ENCODE assay signal across 10 cellular contexts in the genomic region with DNA sequence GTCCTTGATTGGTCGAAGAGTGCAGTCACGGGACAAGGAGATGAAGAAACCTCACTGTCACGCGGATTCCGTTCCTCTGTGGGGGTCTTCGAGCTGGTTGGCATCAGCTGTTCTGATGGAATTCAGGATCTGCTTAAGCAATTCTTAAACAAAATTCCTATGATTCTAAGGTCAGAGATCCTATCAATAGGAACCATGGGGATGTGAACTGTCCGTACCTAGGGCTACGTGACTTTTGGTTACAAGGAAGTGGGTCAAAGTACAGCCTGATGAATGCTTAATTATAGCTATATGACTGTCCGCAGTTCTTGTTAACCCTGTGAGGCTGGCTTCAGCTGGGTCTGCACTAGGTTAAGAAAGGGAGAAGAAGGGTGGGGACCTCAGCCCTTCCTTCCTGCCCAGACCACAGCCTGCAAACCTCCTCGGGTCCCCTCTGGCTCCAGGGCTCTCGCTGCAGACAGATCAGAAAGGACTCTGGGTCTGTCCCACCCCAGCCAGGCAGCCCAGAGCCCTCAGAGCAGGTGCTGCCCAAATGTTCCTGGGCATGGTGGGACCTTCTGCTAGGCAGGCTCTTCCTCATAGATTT. TPM values are rescaled to one million over a fixed set of nuclear protein-coding genes. Genes with fewer than 3 reads are reported as not detected.
DNase-seq lines count a peak whose midpoint lies in the region; ATAC-seq and TF ChIP-seq lines count a peak whose summit lies in the region.
"Had no signal": no experiment of that assay in that cellular context is flagged by ENCODE, and none has a peak within 500 bp of the region (broad histone marks: within the 10 kb centered on the region; RNA-seq: fewer than 3 reads in every experiment).

No MANE protein-coding gene starts in this region.

- DNase-seq in activated CD4-positive, alpha-beta T cell treated with anti-CD3 and anti-CD28 coated beads for 36 hours, result no peak
- no peak for DNase-seq in activated CD4-positive, alpha-beta T cell treated with anti-CD3 and anti-CD28 coated beads for 4 hours
- peak; percentile 27 for DNase-seq in activated CD4-positive, alpha-beta memory T cell treated with anti-CD3 and anti-CD28 coated beads for 36 hours
- DNase-seq in psoas muscle (no peak), prostate gland (ENCODE audit: low spot score) (no peak), RKO (ENCODE audit: low spot score) (no peak)

- no peaks in the 10 kb centered on the region for H3K36me3 ChIP-seq in psoas muscle (ENCODE audit: insufficient read depth in 1 of 2, low read depth in 1 of 2)
- no peaks in the 10 kb centered on the region for H3K36me3 ChIP-seq in prostate gland

- CTCF ChIA-PET in activated CD4-positive, alpha-beta T cell treated with anti-CD3 and anti-CD28 coated beads for 36 hours (lab: Charles Lee), result interaction anchor here (0.6 to 4.9 kb wide), 34 partner anchors 10 to 989 kb away, joined by 3 to 42 read pairs (median 4); no protein-coding TSS in a partner anchor
- CTCF ChIA-PET in activated CD4-positive, alpha-beta memory T cell treated with anti-CD3 and anti-CD28 coated beads for 36 hours (lab: Charles Lee), result interaction anchor here (0.5 to 8.9 kb wide), 51 partner anchors 11 to 655 kb away, joined by 3 to 92 read pairs (median 4); a partner anchor contains a TSS

- no peak for TF ChIP-seq POLR2A in prostate gland (IDR thresholded peaks at IDR 0.05)

- H3K9me3 ChIP-seq in psoas muscle (no peaks in the 10 kb centered on the region), prostate gland (no peaks in the 10 kb centered on the region)

- peak overlapping the region; percentile 39 for H3K4me3 Mint-ChIP-seq in activated CD4-positive, alpha-beta T cell treated with anti-CD3 and anti-CD28 coated beads for 36 hours
- no peak overlapping the region for H3K4me3 Mint-ChIP-seq in activated CD4-positive, alpha-beta memory T cell treated with anti-CD3 and anti-CD28 coated beads for 36 hours
- H3K4me3 Mint-ChIP-seq: endodermal cell had no signal

- H3K9me3 Mint-ChIP-seq in activated CD4-positive, alpha-beta T cell treated with anti-CD3 and anti-CD28 coated beads for 36 hours (ENCODE audit: low read depth), result no peaks in the 10 kb centered on the region
- H3K9me3 Mint-ChIP-seq in activated CD4-positive, alpha-beta memory T cell treated with anti-CD3 and anti-CD28 coated beads for 36 hours, result no peaks in the 10 kb centered on the region
- H3K9me3 Mint-ChIP-seq: activated naive CD4-positive, alpha-beta T cell treated with anti-CD3 and anti-CD28 coated beads, Interleukin-2, amount 50 U/mL, for 24 hours; endodermal cell had no signal

- H3K27me3 ChIP-seq in psoas muscle (ENCODE audit: insufficient read depth in 3 of 3, low read length in 2 of 3), result no peaks in the 10 kb centered on the region
- H3K27me3 ChIP-seq in prostate gland (replicated peaks; ENCODE audit: insufficient read depth), result no peaks in the 10 kb centered on the region

- intact Hi-C loops in activated CD4-positive, alpha-beta T cell treated with anti-CD3 and anti-CD28 coated beads for 36 hours (cut with DNase I, micrococcal nuclease), result loop anchor here (1.0 to 5.0 kb wide), 3 partner anchors 17 to 249 kb away; no protein-coding TSS in a partner anchor
- intact Hi-C loops in activated CD4-positive, alpha-beta memory T cell treated with anti-CD3 and anti-CD28 coated beads for 36 hours (cut with micrococcal nuclease), result loop anchor here (1.0 to 5.0 kb wide), 3 partner anchors 17 to 657 kb away; no protein-coding TSS in a partner anchor
- intact Hi-C loops in psoas muscle (cut with DNase I) (no loop called here), prostate gland (cut with DNase I) (no loop called here)

- H3K36me3 Mint-ChIP-seq in activated CD4-positive, alpha-beta T cell treated with anti-CD3 and anti-CD28 coated beads for 36 hours (ENCODE audit: low read depth), result no peaks in the 10 kb centered on the region
- no peaks in the 10 kb centered on the region for H3K36me3 Mint-ChIP-seq in activated CD4-positive, alpha-beta memory T cell treated with anti-CD3 and anti-CD28 coated beads for 36 hours
- H3K36me3 Mint-ChIP-seq: activated naive CD4-positive, alpha-beta T cell treated with anti-CD3 and anti-CD28 coated beads, Interleukin-2, amount 50 U/mL, for 24 hours had no signal

- H3K27ac ChIP-seq in psoas muscle (no peak overlapping the region), prostate gland (no peak overlapping the region)

- ATAC-seq in activated CD4-positive, alpha-beta T cell treated with anti-CD3 and anti-CD28 coated beads for 36 hours, result peak; percentile 16
- ATAC-seq in HG03342 (IDR thresholded peaks at IDR 0.05; ENCODE audit: unreplicated experiment), result peak; percentile 23
- ATAC-seq in psoas muscle, result no peak
- no peak for ATAC-seq in HG02973 (IDR thresholded peaks at IDR 0.05; ENCODE audit: unreplicated experiment)

- no peak for TF ChIP-seq CTCF in psoas muscle (IDR thresholded peaks at IDR 0.05)
- TF ChIP-seq CTCF in prostate gland (IDR thresholded peaks at IDR 0.05), result no peak

- POLR2A ChIA-PET in activated CD4-positive, alpha-beta T cell treated with anti-CD3 and anti-CD28 coated beads for 36 hours (lab: Charles Lee), result interaction anchor here (2.0 kb wide), 1 partner anchor 17 kb away, joined by 6 read pairs; no protein-coding TSS in a partner anchor
- POLR2A ChIA-PET in activated CD4-positive, alpha-beta memory T cell treated with anti-CD3 and anti-CD28 coated beads for 36 hours (lab: Charles Lee), result interaction anchor here (0.8 to 2.4 kb wide), 4 partner anchors 17 to 248 kb away, joined by 3 to 7 read pairs (median 4); a partner anchor contains a TSS

- H3K4me3 ChIP-seq in psoas muscle (peak overlapping the region; percentile 4), prostate gland (no peak overlapping the region)

- WGBS in psoas muscle, 3 donors, result 77 to 83% (median 80%) methylated on average over 11 of the region's 11 CpGs
- 81% methylated on average over 11 of the region's 11 CpGs for WGBS in prostate gland

- H3K4me1 Mint-ChIP-seq in activated CD4-positive, alpha-beta T cell treated with anti-CD3 and anti-CD28 coated beads for 36 hours, result peaks cover 24% of the 10 kb centered on the region
- H3K4me1 Mint-ChIP-seq in activated CD4-positive, alpha-beta memory T cell treated with anti-CD3 and anti-CD28 coated beads for 36 hours (ENCODE audit: low read depth), result peaks cover 35% of the 10 kb centered on the region

- H3K4me1 ChIP-seq in psoas muscle (peaks cover 12% of the 10 kb centered on the region), prostate gland (replicated peaks) (peaks cover 4% of the 10 kb centered on the region)

- H3K27me3 Mint-ChIP-seq in activated CD4-positive, alpha-beta T cell treated with anti-CD3 and anti-CD28 coated beads for 36 hours, result peaks cover 2% of the 10 kb centered on the region
- no peaks in the 10 kb centered on the region for H3K27me3 Mint-ChIP-seq in activated CD4-positive, alpha-beta memory T cell treated with anti-CD3 and anti-CD28 coated beads for 36 hours
- H3K27me3 Mint-ChIP-seq: activated naive CD4-positive, alpha-beta T cell treated with anti-CD3 and anti-CD28 coated beads, Interleukin-2, amount 50 U/mL, for 24 hours had no signal

- H3K27ac Mint-ChIP-seq in activated CD4-positive, alpha-beta T cell treated with anti-CD3 and anti-CD28 coated beads for 36 hours, result no peak overlapping the region
- H3K27ac Mint-ChIP-seq in activated CD4-positive, alpha-beta memory T cell treated with anti-CD3 and anti-CD28 coated beads for 36 hours, result no peak overlapping the region
- H3K27ac Mint-ChIP-seq: activated naive CD4-positive, alpha-beta T cell treated with anti-CD3 and anti-CD28 coated beads, Interleukin-2, amount 50 U/mL, for 24 hours; endodermal cell had no signal

RNA-seq across cellular contexts. Expression of a gene that starts 44.2 kb away (rescaled TPM):
- 10 to 100 TPM; 28.7 to 28.8 TPM for total RNA-seq in activated CD4-positive, alpha-beta T cell treated with anti-CD3 and anti-CD28 coated beads for 36 hours
- 10 to 100 TPM; 32.6 TPM for total RNA-seq in activated CD4-positive, alpha-beta memory T cell treated with anti-CD3 and anti-CD28 coated beads for 36 hours
- 1 to 10 TPM; 3.8 to 7.6 (median 5.8) TPM for total RNA-seq in psoas muscle
- polyA plus RNA-seq in psoas muscle, result 1 to 10 TPM; 2.7 to 6.0 (median 5.7) TPM
- total RNA-seq in prostate gland, result 10 to 100 TPM; 14.8 to 16.0 TPM

Comparison
In these comparisons a context has a peak if more than half of its experiments do, and no peak if none do; other contexts are left out.
1. ATAC-seq: peak in activated CD4-positive, alpha-beta T cell treated with anti-CD3 and anti-CD28 coated beads for 36 hours (single experiment) and HG03342 (single experiment); none in psoas muscle (0 of 4) and HG02973 (single experiment).
2. intact Hi-C loops: an anchor here in activated CD4-positive, alpha-beta T cell treated with anti-CD3 and anti-CD28 coated beads for 36 hours (1.0 to 5.0 kb wide) and activated CD4-positive, alpha-beta memory T cell treated with anti-CD3 and anti-CD28 coated beads for 36 hours (1.0 to 5.0 kb wide); none called in psoas muscle and prostate gland.